11 cellular contexts compared by ENCODE assay signal in the genomic region with DNA sequence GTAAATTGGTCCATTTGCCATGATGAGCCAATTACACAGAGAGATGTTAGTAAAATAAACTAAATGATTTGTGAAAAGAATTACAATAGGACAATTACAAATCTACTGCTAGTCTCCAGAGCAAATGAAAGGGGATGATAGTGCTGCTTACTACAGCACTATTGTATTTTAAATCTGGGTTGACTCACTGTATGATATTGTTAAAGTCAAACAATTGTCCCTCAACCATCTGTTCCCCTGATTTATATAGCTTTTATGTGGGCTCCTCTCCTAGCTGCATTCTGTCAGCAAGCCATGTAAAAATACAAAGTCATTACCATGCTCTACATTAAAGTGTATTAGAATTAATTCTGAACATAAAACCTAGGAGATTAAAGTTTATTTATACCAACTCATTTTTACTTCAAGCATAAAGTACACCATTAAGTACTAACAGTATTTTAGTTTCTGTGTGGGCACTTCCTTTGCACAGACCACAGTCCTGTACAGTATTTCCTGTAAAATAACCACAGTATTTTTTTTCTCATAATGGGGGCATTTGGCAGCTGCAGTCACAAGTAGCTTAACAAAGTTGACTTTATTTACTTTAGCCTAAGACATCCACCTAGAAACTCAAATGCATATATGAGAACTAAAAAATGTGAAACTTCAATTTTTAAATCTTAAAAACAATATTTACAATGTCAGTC.
DNase-seq lines count a peak whose midpoint lies in the region; ATAC-seq, FAIRE-seq and TF ChIP-seq lines count a peak whose summit lies in the region.
"Had no signal": no experiment of that assay in that cellular context is flagged by ENCODE, and none has a peak within 500 bp of the region (broad histone marks: within the 10 kb centered on the region; RNA-seq: fewer than 3 reads in every experiment).

No MANE protein-coding gene starts in this region.

- intact Hi-C loops in psoas muscle (cut with DNase I) (no loop called here), uterus (cut with DNase I; ENCODE audit: low total_unique reads) (no loop called here)

- FAIRE-seq in GM19239 (lab: Jason Lieb, UNC), result no peak

- H3K27me3 ChIP-seq in psoas muscle (ENCODE audit: insufficient read depth in 3 of 3, low read length in 2 of 3) (no peaks in the 10 kb centered on the region), uterus (no peaks in the 10 kb centered on the region)

- H3K9me3 ChIP-seq in psoas muscle, result no peaks in the 10 kb centered on the region
- H3K9me3 ChIP-seq in uterus, result no peaks in the 10 kb centered on the region

- H3K27ac ChIP-seq in psoas muscle, result no peak overlapping the region
- H3K27ac ChIP-seq in uterus, result no peak overlapping the region
- H3K27ac ChIP-seq: parathyroid adenoma had no signal

- no peak overlapping the region for H3K4me3 ChIP-seq in psoas muscle
- no peak overlapping the region for H3K4me3 ChIP-seq in uterus

- no peaks in the 10 kb centered on the region for H3K36me3 ChIP-seq in psoas muscle (ENCODE audit: insufficient read depth in 1 of 2, low read depth in 1 of 2)
- no peaks in the 10 kb centered on the region for H3K36me3 ChIP-seq in uterus

- TF ChIP-seq CTCF in psoas muscle (IDR thresholded peaks at IDR 0.05) (no peak), uterus (IDR thresholded peaks at IDR 0.05) (no peak)

- peak; percentile 16 for DNase-seq in A172 (ENCODE audit: low spot score)
- DNase-seq in NCI-H345 (lab: John Stamatoyannopoulos, UW), result peak; percentile 4
- DNase-seq in dermis blood vessel endothelial cell, result peak; percentile 73
- DNase-seq in GM19239 (ENCODE audit: insufficient read length, low spot score), result no peak
- DNase-seq in psoas muscle, result no peak
- no peak for DNase-seq in uterus
- DNase-seq: NCI-H446 had no signal

- H3K4me1 ChIP-seq in psoas muscle (no peaks in the 10 kb centered on the region), uterus (no peaks in the 10 kb centered on the region)
- H3K4me1 ChIP-seq: parathyroid adenoma had no signal

- ATAC-seq in GM18868 (IDR thresholded peaks at IDR 0.05; ENCODE audit: unreplicated experiment) (peak; percentile 89), psoas muscle (no peak), HG02642 (IDR thresholded peaks at IDR 0.05; ENCODE audit: poor library complexity, unreplicated experiment) (no peak)
- ATAC-seq: HCT116 had no signal

- TF ChIP-seq POLR2A in uterus (IDR thresholded peaks at IDR 0.05), result no peak

Comparison
In these comparisons a context has a peak if more than half of its experiments do, and no peak if none do; other contexts are left out.
1. DNase-seq: peak in A172 (single experiment), NCI-H345 (single experiment) and dermis blood vessel endothelial cell (single experiment); none in GM19239 (single experiment), psoas muscle (0 of 2) and uterus (0 of 2).